ENCODE assay signal across 8 cellular contexts in the genomic region with DNA sequence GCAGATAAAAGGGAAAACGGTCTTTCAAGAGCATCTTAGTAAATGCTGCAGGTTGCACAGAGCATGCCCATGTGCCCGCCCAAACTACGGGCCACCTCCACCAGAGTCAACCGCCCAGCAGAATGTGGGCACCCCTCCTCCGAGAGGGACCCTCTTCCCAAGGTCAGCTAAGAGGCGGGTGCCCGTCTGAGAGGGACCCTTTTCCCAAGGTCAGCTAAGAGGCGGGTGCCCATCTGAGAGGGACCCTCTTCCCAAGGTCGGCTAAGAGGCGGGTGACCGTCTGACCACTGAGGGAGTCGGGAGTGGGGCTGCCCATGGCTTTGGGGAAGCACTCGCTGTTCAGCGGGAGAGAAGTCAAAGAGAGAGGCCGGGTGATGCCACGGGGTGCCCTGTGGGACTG.
"Had no signal": no experiment of that assay in that cellular context is flagged by ENCODE, and none has a peak within 500 bp of the region (broad histone marks: within the 10 kb centered on the region; RNA-seq: fewer than 3 reads in every experiment).

No MANE protein-coding gene starts in this region.

- H3K27ac ChIP-seq: HL-60 had no signal

- DNase-seq: HFFc6, IMR-90 had no signal

- ATAC-seq: GM23338, HCT116 had no signal

- H3K4me3 ChIP-seq: GM23338, HAP-1, K562 had no signal

- FAIRE-seq: HTR-8/SVneo, K562 had no signal

- H3K4me1 ChIP-seq: HAP-1 had no signal

- H3K36me3 ChIP-seq: HAP-1 had no signal

- H2AFZ ChIP-seq: GM23338 had no signal

- H3K9me3 ChIP-seq: HAP-1 had no signal
